1 cellular context compared by ENCODE assay signal in genomic region chr9:128626181-128626580, GRCh38.
TF ChIP-seq lines count a peak whose summit lies in the region.

No MANE protein-coding gene starts in this region.

TF ChIP-seq in K562, 482 proteins besides CTCF, POLR2A, EP300 and RAD21:
- TF ChIP-seq ZBTB33 (CRISPR knock-in tag; IDR thresholded peaks at IDR 0.05) (0 out of 2 replicates have a peak, but pooled peaks have one; percentile 39), U2AF1 (optimal IDR thresholded peaks at IDR 0.05; ENCODE audit: low read depth, low read length) (no peak)
